Comparison of ENCODE assay signal across 1 cellular context in the genomic region with DNA sequence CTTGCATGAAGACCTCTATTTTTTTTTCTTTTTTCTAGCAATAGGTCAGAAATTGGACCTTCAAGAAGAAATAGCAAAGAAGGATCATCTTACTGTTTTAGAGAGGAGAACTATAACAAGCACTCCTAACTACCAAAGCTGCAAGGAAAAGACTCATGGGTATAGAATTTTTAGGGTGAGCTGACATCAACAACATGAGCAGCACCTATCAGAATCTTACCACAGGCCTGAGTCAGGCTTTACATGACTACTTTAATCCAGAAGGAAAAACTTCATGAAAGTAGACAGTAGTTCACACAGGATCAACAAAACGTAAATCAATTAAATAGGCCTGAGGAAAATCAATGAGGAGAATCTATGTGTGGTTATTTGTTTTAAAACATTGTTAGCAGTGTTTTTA.
TF ChIP-seq lines count a peak whose summit lies in the region.

No MANE protein-coding gene starts in this region.

TF ChIP-seq in K562, 482 proteins besides CTCF, POLR2A, EP300 and RAD21:
- TF ChIP-seq MECOM (CRISPR knock-in tag; IDR thresholded peaks at IDR 0.05) = no peak
- TF ChIP-seq RNF2 (IDR thresholded peaks at IDR 0.05) = no peak
- TF ChIP-seq FOSL1 (tag; conservative IDR thresholded peaks at IDR 0.05) = 0 out of 2 replicates have a peak, but pooled peaks have one; percentile 11
